Comparison of ENCODE assay signal across 8 cellular contexts in the genomic region with DNA sequence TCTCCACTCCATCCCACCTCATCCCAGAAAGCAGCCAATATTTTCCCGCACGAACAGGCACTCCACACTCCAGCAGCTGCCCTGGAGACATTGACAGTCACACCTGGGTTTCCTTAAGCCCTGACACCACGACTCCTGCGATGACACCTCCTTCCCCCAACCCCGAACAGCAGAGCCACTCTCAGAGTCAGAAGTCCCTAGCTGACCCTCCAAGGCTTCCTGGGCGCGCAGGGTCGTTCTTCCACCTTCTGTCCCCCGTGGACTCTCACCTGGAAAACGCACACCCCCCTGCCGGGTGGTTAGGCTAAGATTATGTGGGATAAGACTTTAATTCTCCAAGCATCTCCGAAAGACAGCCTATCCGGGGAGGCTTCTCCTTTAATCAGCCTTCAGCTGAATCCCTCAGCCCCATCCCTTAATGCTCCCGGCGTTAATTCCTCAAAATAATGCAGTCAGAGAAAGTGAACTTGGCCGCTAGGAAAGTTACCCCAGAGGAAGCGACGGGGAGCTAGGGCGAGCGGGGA. TPM values are rescaled to one million over a fixed set of nuclear protein-coding genes. Genes with fewer than 3 reads are reported as not detected.
DNase-seq lines count a peak whose midpoint lies in the region; TF ChIP-seq lines count a peak whose summit lies in the region.

No MANE protein-coding gene starts in this region.

- TF ChIP-seq RAD21 in liver (IDR thresholded peaks at IDR 0.05), result no peak

- POLR2A ChIA-PET in MCF 10A (lab: Yijun Ruan, JAX), result interaction anchor here (0.6 to 3.1 kb wide), 6 partner anchors 15 to 150 kb away, joined by 3 to 23 read pairs (median 3); a partner anchor contains a TSS

- no peaks in the 10 kb centered on the region for H3K27me3 ChIP-seq in liver (ENCODE audit: control insufficient read depth in 4 of 4, insufficient read depth in 4 of 4, low read length in 3 of 4)
- H3K27me3 ChIP-seq in suprapubic skin, result no peaks in the 10 kb centered on the region

- 17% methylated on average over 20 of the region's 20 CpGs for WGBS in liver
- 13% methylated on average over 16 of the region's 20 CpGs for WGBS in suprapubic skin

- no peak overlapping the region for H3K27ac Mint-ChIP-seq in MCF 10A (ENCODE audit: low read depth, unreplicated experiment)

- H3K9ac ChIP-seq in liver (ENCODE audit: low read depth in 1 of 2, low read length in 2 of 2), result peak overlapping the region in 1 of 2 donors; percentile 15

- intact Hi-C loops in MCF 10A (cut with micrococcal nuclease), result loop anchor here (5.0 kb wide), 1 partner anchor 36 kb away; a partner anchor contains a TSS

- no peaks in the 10 kb centered on the region for H3K27me3 Mint-ChIP-seq in MCF 10A (ENCODE audit: insufficient read depth, unreplicated experiment)

- H3K9me3 ChIP-seq in liver (ENCODE audit: control insufficient read depth in 4 of 4, low read length in 3 of 4), result no peaks in the 10 kb centered on the region
- H3K9me3 ChIP-seq in suprapubic skin, result no peaks in the 10 kb centered on the region

- TF ChIP-seq EP300 in suprapubic skin (IDR thresholded peaks at IDR 0.05), result no peak

- BruUV-seq in MCF 10A (replicated peaks; lab: Mats Ljungman, UMichigan), result no TSS peak

- H3K36me3 Mint-ChIP-seq in MCF 10A (ENCODE audit: insufficient read depth, unreplicated experiment), result no peaks in the 10 kb centered on the region

- H3K4me1 ChIP-seq in liver (ENCODE audit: control insufficient read depth in 4 of 4, insufficient read depth in 4 of 4, low read length in 3 of 4) (peaks cover 8 to 40% (median 32%) of the 10 kb centered on the region in 4 donors), suprapubic skin (peaks cover 35% of the 10 kb centered on the region)

- H3K27ac ChIP-seq in liver (ENCODE audit: low read depth in 1 of 2, low read length in 2 of 2) (peak overlapping the region; percentile 36 to 62), suprapubic skin (peak overlapping the region; percentile 80)

- peaks cover 35% of the 10 kb centered on the region for H3K4me1 Mint-ChIP-seq in MCF 10A (ENCODE audit: insufficient read depth, unreplicated experiment)

- TF ChIP-seq CTCF in MCF 10A (IDR thresholded peaks at IDR 0.05; ENCODE audit: unreplicated experiment) (no peak), liver (IDR thresholded peaks at IDR 0.05; ENCODE audit: low read depth, low read length, missing input control) (no peak), suprapubic skin (IDR thresholded peaks at IDR 0.05) (no peak)

- CTCF ChIA-PET in MCF 10A (lab: Yijun Ruan, JAX), result interaction anchor here (0.7 to 6.0 kb wide), 6 partner anchors 21 to 891 kb away, joined by 3 to 37 read pairs (median 4); a partner anchor contains a TSS

- H3K36me3 ChIP-seq in liver (ENCODE audit: control insufficient read depth in 4 of 4, insufficient read depth in 3 of 4, low read depth in 1 of 4, low read length in 3 of 4) (no peaks in the 10 kb centered on the region), suprapubic skin (no peaks in the 10 kb centered on the region)

- peak overlapping the region; percentile 31 to 96 (median 37) for H3K4me3 ChIP-seq in liver (ENCODE audit: low read depth in 1 of 3, low read length in 3 of 3)
- H3K4me3 ChIP-seq in suprapubic skin, result peak overlapping the region; percentile 93

- H3K4me3 Mint-ChIP-seq in MCF 10A (ENCODE audit: unreplicated experiment), result peak overlapping the region; percentile 72

- no peaks in the 10 kb centered on the region for H3K9me3 Mint-ChIP-seq in MCF 10A (ENCODE audit: unreplicated experiment)

- TF ChIP-seq POLR2A in suprapubic skin (IDR thresholded peaks at IDR 0.05), result no peak

- peak; percentile 34 for DNase-seq in NK-92 treated with Interleukin-12 subunit alpha and Interleukin-12 subunit beta, amount 100 ng/mL, for 24 hours (lab: John Stamatoyannopoulos, UW)
- DNase-seq in NK-92 (lab: John Stamatoyannopoulos, UW; ENCODE audit: unreplicated experiment), result no peak
- DNase-seq in NCI-H526 treated with DMSO at 0.1 percent for 48 hours (lab: John Stamatoyannopoulos, UW), result peak; percentile 34
- no peak for DNase-seq in MCF 10A (ENCODE audit: unreplicated experiment)
- DNase-seq in suprapubic skin (ENCODE audit: low spot score in 2 of 2), result no peak
- no peak for DNase-seq in kidney glomerular epithelial cell (lab: John Stamatoyannopoulos, UW)
- DNase-seq in SW480 (ENCODE audit: low spot score), result no peak

TF ChIP-seq in liver, 16 proteins besides CTCF, POLR2A, EP300 and RAD21:
- no peak for TF ChIP-seq HNF4A (conservative IDR thresholded peaks at IDR 0.05)
- TF ChIP-seq, protein P1, sequence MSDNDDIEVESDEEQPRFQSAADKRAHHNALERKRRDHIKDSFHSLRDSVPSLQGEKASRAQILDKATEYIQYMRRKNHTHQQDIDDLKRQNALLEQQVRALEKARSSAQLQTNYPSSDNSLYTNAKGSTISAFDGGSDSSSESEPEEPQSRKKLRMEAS (IDR thresholded peaks at IDR 0.05), result no peak
- TF ChIP-seq SP1 (IDR thresholded peaks at IDR 0.05), result no peak
- TF ChIP-seq HNF4G (IDR thresholded peaks at IDR 0.05), result no peak
- no peak for TF ChIP-seq EGR1 (IDR thresholded peaks at IDR 0.05; ENCODE audit: low read depth in 2 of 2)
- TF ChIP-seq RXRA (IDR thresholded peaks at IDR 0.05), result no peak

RNA-seq across cellular contexts. Expression of a gene that starts 1.1 kb away (rescaled TPM):
- total RNA-seq in MCF 10A (2022) (8.4 and 9.3 TPM in 2 replicates), liver (10 to 100 TPM; 15.9 to 48.4 TPM), suprapubic skin (10 to 100 TPM; 12.5 to 45.2 (median 17.9) TPM)
- 1 to 10 TPM; 8.4 to 9.8 TPM for polyA plus RNA-seq in liver

RNA-seq across cellular contexts. Expression of a gene that starts 7.2 kb away (rescaled TPM):
- total RNA-seq in MCF 10A (2022) (not detected in 2 replicates), liver (not detected), suprapubic skin (not detected)
- polyA plus RNA-seq in liver, result not detected

RNA-seq across cellular contexts. Expression of a gene that starts 37.2 kb away (rescaled TPM):
- total RNA-seq in MCF 10A (2022), result 269 and 340 TPM in 2 replicates
- 10 to 100 TPM; 68.0 to 70.0 TPM for total RNA-seq in liver
- polyA plus RNA-seq in liver, result 100 to 1,000 TPM in 1 of 2 donors, 10 to 100 TPM in 1; 90.2 to 147 TPM
- 100 to 1,000 TPM in 2 of 4 donors, 10 to 100 TPM in 2; 71.8 to 105 (median 92.8) TPM for total RNA-seq in suprapubic skin

Comparison
In these comparisons a context has a peak if more than half of its experiments do, and no peak if none do; other contexts are left out.
1. DNase-seq: peak in NK-92 treated with Interleukin-12 subunit alpha and Interleukin-12 subunit beta, amount 100 ng/mL, for 24 hours (single experiment) and NCI-H526 treated with DMSO at 0.1 percent for 48 hours (single experiment); none in NK-92 (single experiment), MCF 10A (single experiment), suprapubic skin (0 of 2), kidney glomerular epithelial cell (single experiment) and SW480 (single experiment).